In the genomic region with DNA sequence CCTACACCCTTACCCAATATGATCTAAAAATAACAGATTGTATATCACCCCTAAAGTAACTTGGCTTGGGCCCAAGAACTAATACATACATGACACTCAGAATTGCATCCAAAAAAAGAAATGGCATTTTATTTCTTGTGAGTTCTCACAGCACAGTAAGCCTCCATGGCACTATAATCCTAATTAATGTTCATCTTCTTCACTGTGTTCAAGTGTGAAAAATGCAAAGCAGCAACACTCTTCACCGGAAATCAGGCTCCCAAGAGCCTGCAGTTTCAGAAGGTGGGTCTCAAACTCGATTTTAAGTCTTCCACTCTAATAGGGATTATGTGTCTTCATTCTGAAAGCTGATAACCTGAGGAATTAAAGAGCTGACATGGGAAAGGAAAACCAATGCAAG, we compare ENCODE assay signal across 18 cellular contexts.
"Had no signal": no experiment of that assay in that cellular context is flagged by ENCODE, and none has a peak within 500 bp of the region (broad histone marks: within the 10 kb centered on the region; RNA-seq: fewer than 3 reads in every experiment).

No MANE protein-coding gene starts in this region.

- H3K27ac ChIP-seq: cardiac muscle cell, esophagus squamous epithelium, neutrophil, sigmoid colon, spleen, testis, upper lobe of left lung had no signal

- H3K4me1 ChIP-seq: esophagus squamous epithelium, sigmoid colon, spleen, testis, upper lobe of left lung had no signal

- H3K36me3 ChIP-seq: cardiac muscle cell, esophagus squamous epithelium, neutrophil, sigmoid colon, spleen, upper lobe of left lung had no signal

- ATAC-seq: activated CD4-positive, alpha-beta T cell treated with anti-CD3 and anti-CD28 coated beads for 36 hours; effector memory CD8-positive, alpha-beta T cell; naive thymus-derived CD4-positive, alpha-beta T cell; stimulated activated memory B cell treated with anti-CD40 and anti-IgM and Interleukin-4, amounts not matched to agents 10 μg/mL and 1 μg/mL and 100 μg/mL, for 72 hours; WTC11 had no signal

- DNase-seq: activated CD4-positive, alpha-beta T cell treated with anti-CD3 and anti-CD28 coated beads for 36 hours; activated CD4-positive, alpha-beta T cell treated with anti-CD3 and anti-CD28 coated beads, Interleukin-2, amount 50 U/mL, for 48 hours; activated gamma-delta T cell treated with Interleukin-2 at 50 U/mL for 16 hours; activated naive CD8-positive, alpha-beta T cell treated with anti-CD3 and anti-CD28 coated beads for 36 hours; amniotic stem cell; effector memory CD8-positive, alpha-beta T cell; esophagus squamous epithelium; mesenchymal stem cell; naive thymus-derived CD4-positive, alpha-beta T cell; sigmoid colon; spleen; stimulated activated CD4-positive, alpha-beta T cell treated with anti-CD3 and anti-CD28 coated beads, Interleukin-4, amount 100 ng/mL, for 4 hours; testis; upper lobe of left lung had no signal

- H3K9me3 ChIP-seq: esophagus squamous epithelium, neutrophil, sigmoid colon, spleen, testis, upper lobe of left lung had no signal

- H3K4me3 ChIP-seq: cardiac muscle cell, esophagus squamous epithelium, sigmoid colon, spleen, testis, upper lobe of left lung had no signal

- H3K27me3 ChIP-seq: cardiac muscle cell, esophagus squamous epithelium, neutrophil, sigmoid colon, spleen, testis, upper lobe of left lung had no signal
